Comparison of ENCODE assay signal across 15 cellular contexts in genomic region chr21:22200378-22201092, GRCh38.
DNase-seq lines count a peak whose midpoint lies in the region; ATAC-seq and TF ChIP-seq lines count a peak whose summit lies in the region.
"Had no signal": no experiment of that assay in that cellular context is flagged by ENCODE, and none has a peak within 500 bp of the region (broad histone marks: within the 10 kb centered on the region; RNA-seq: fewer than 3 reads in every experiment).

No MANE protein-coding gene starts in this region.

- H3K27ac ChIP-seq in RWPE1, result no peak overlapping the region
- H3K27ac ChIP-seq in hepatocyte, result peak overlapping the region; percentile 17
- H3K27ac ChIP-seq: BLaER1 had no signal

- H3K9me2 ChIP-seq in hepatocyte (replicated peaks; ENCODE audit: insufficient read depth), result no peaks in the 10 kb centered on the region

- H3K9me3 Mint-ChIP-seq in progenitor cell of endocrine pancreas (ENCODE audit: low read depth), result peaks cover 12% of the 10 kb centered on the region

- H3K4me2 ChIP-seq in hepatocyte, result peak overlapping the region; percentile 3
- H3K4me2 ChIP-seq: BLaER1 had no signal

- H3K79me2 ChIP-seq in hepatocyte, result no peaks in the 10 kb centered on the region

- H3K36me3 Mint-ChIP-seq in progenitor cell of endocrine pancreas (ENCODE audit: insufficient read depth), result no peaks in the 10 kb centered on the region
- H3K36me3 Mint-ChIP-seq: CD8-positive, alpha-beta memory T cell had no signal

- no peaks in the 10 kb centered on the region for H3K4me1 ChIP-seq in hepatocyte (ENCODE audit: insufficient read depth)
- H3K4me1 ChIP-seq: BLaER1 had no signal

- no peaks in the 10 kb centered on the region for H3K4me1 Mint-ChIP-seq in progenitor cell of endocrine pancreas (ENCODE audit: low read depth)
- H3K4me1 Mint-ChIP-seq: CD8-positive, alpha-beta memory T cell had no signal

- H4K20me1 ChIP-seq in hepatocyte (ENCODE audit: insufficient read depth, poor library complexity, severe bottlenecking), result no peaks in the 10 kb centered on the region
- H4K20me1 ChIP-seq: BLaER1 had no signal

- CTCF ChIA-PET in RWPE1 (lab: Yijun Ruan, JAX), result no interaction called here

- H3K4me3 ChIP-seq in hepatocyte, result no peak overlapping the region
- H3K4me3 ChIP-seq: BLaER1 had no signal

- peak overlapping the region; percentile 31 for H3K27ac Mint-ChIP-seq in progenitor cell of endocrine pancreas
- H3K27ac Mint-ChIP-seq: CD8-positive, alpha-beta memory T cell had no signal

- no peaks in the 10 kb centered on the region for H3K27me3 ChIP-seq in hepatocyte
- H3K27me3 ChIP-seq: BLaER1 had no signal

- no peak overlapping the region for H2AFZ ChIP-seq in hepatocyte

- no peaks in the 10 kb centered on the region for H3K9me3 ChIP-seq in hepatocyte (ENCODE audit: low read depth)
- H3K9me3 ChIP-seq: BLaER1 had no signal

- TF ChIP-seq CTCF in RWPE1 (conservative IDR thresholded peaks at IDR 0.05; ENCODE audit: low read depth) (no peak), hepatocyte (IDR thresholded peaks at IDR 0.05; ENCODE audit: poor library complexity) (no peak), progenitor cell of endocrine pancreas (IDR thresholded peaks at IDR 0.05; ENCODE audit: unreplicated experiment) (no peak)

- no peak for ATAC-seq in GM19328 (IDR thresholded peaks at IDR 0.05; ENCODE audit: unreplicated experiment)

- H3K27me3 Mint-ChIP-seq in progenitor cell of endocrine pancreas, result no peaks in the 10 kb centered on the region
- H3K27me3 Mint-ChIP-seq: CD8-positive, alpha-beta memory T cell had no signal

- no peaks in the 10 kb centered on the region for H3K36me3 ChIP-seq in hepatocyte (replicated peaks; ENCODE audit: insufficient read depth, low read depth)
- H3K36me3 ChIP-seq: BLaER1 had no signal

- H3K4me3 Mint-ChIP-seq in progenitor cell of endocrine pancreas (ENCODE audit: low read depth), result no peak overlapping the region
- H3K4me3 Mint-ChIP-seq: CD8-positive, alpha-beta memory T cell had no signal

- WGBS in hepatocyte (ENCODE audit: low lambda C conversion rate, missing lambda C conversion rate), result 78% methylated on average over 4 of the region's 4 CpGs

- POLR2A ChIA-PET in RWPE1 (lab: Yijun Ruan, JAX; ENCODE audit: low non-redundant PET), result no interaction called here

- DNase-seq in M059J (ENCODE audit: low read depth), result peak; percentile 16
- peak; percentile 15 for DNase-seq in RWPE1 (ENCODE audit: low spot score)
- DNase-seq in hepatocyte (ENCODE audit: low spot score), result peak; percentile 10
- no peak for DNase-seq in progenitor cell of endocrine pancreas (ENCODE audit: low spot score, unreplicated experiment)
- DNase-seq in mucosa of gallbladder (ENCODE audit: low spot score), result no peak
- DNase-seq in NCI-H1694 treated with DMSO at 0.1 percent for 48 hours (lab: John Stamatoyannopoulos, UW), result no peak
- DNase-seq: CD8-positive, alpha-beta memory T cell; KG1; MV-4-11; NCI-H1436 treated with DMSO at 0.1 percent for 48 hours; NCI-H2029 treated with DMSO at 0.1 percent for 48 hours; NCI-H2171; NK-92 treated with Interleukin-12 subunit alpha and Interleukin-12 subunit beta, amount 100 ng/mL, for 24 hours had no signal

Comparison
In these comparisons a context has a peak if more than half of its experiments do, and no peak if none do; other contexts are left out.
1. DNase-seq: peak in M059J (single experiment), RWPE1 (single experiment) and hepatocyte (single experiment); none in progenitor cell of endocrine pancreas (single experiment), mucosa of gallbladder (single experiment) and NCI-H1694 treated with DMSO at 0.1 percent for 48 hours (single experiment).